Comparison of ENCODE assay signal across 8 cellular contexts in the genomic region with DNA sequence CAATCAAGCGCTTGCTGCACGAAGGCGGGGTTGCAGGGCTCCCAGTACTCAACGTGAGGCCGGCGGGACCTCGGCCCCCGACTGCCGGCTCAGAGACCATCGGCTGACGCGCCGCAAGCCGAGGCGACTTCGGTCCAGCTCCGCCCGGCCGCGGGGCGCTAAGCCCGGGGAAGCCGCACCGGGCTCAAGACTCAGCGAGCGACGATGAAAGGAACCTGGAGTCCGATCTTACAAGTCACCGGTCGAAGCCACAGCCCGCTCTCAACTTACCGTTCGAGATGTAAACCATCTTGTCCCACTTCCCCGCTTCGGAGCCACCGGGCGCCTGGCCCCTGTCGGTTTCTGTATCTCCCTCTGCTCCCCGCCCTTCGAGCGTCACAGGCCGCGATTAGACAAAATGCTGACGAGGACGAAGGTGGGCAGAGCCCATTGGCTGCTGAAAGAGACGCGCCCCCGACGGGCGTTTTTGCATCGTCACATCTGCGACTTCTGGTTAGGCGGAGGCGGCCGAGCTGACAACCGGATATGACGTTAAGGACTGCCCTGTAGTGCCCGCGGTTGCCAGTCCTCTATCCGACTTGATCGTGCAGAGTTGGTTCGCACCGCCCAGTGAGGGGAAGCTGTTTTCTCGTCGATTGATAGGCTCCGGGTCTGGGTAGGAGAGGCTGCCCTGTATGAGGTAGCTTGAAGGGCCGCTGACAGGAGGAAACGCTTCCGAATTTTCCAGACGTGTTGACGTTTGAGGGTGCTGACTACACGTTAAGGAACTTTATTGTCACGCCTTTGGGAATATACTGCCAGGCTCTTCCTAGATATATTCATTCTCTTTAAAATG.
DNase-seq lines count a peak whose midpoint lies in the region; ATAC-seq and TF ChIP-seq lines count a peak whose summit lies in the region.

A gene (minus strand): TSS at position 360 of the 835 bp plus-strand sequence.

- peak; percentile 96 for DNase-seq in AG09309 (ENCODE audit: low read depth)
- peak; percentile 95 for DNase-seq in NCI-H446 treated with DMSO at 0.1 percent for 48 hours (lab: John Stamatoyannopoulos, UW)
- DNase-seq in cerebellar cortex (ENCODE audit: low spot score) = peak; percentile 100
- DNase-seq in iris pigment epithelial cell (ENCODE audit: low read depth) = peak; percentile 100
- peak; percentile 93 to 95 for DNase-seq in stimulated activated CD4-positive, alpha-beta T cell treated with anti-CD3 and anti-CD28 coated beads, Interleukin-12 subunit alpha, Interleukin-12 subunit beta, amount 100 ng/mL, for 24 hours (ENCODE audit: low read depth in 2 of 2)

- H3K4me3 ChIP-seq in AG09309 (ENCODE audit: control insufficient read depth, low read depth, low read length) = peak within 1 kb of the TSS; percentile 72

- no peak for TF ChIP-seq CTCF in AG09309 (IDR thresholded peaks at IDR 0.05; ENCODE audit: control insufficient read depth, insufficient read depth, low read depth, low read length, missing control alignments)

- peak; percentile 96 for ATAC-seq in GM19035 (IDR thresholded peaks at IDR 0.05; ENCODE audit: unreplicated experiment)
- peak; percentile 96 for ATAC-seq in HG03354 (IDR thresholded peaks at IDR 0.05; ENCODE audit: poor library complexity, severe bottlenecking, unreplicated experiment)
- peak; percentile 95 to 97 for ATAC-seq in activated CD4-positive, CD25-positive, alpha-beta regulatory T cell treated with anti-CD3 and anti-CD28 coated beads, Interleukin-2, amount 50 U/mL, for 24 hours

Comparison
In these comparisons a context has a peak if more than half of its experiments do, and no peak if none do; other contexts are left out.
1. Peak in every context shown above with its lines: DNase-seq, ATAC-seq and H3K4me3 ChIP-seq.